13 cellular contexts compared by ENCODE assay signal in the genomic region with DNA sequence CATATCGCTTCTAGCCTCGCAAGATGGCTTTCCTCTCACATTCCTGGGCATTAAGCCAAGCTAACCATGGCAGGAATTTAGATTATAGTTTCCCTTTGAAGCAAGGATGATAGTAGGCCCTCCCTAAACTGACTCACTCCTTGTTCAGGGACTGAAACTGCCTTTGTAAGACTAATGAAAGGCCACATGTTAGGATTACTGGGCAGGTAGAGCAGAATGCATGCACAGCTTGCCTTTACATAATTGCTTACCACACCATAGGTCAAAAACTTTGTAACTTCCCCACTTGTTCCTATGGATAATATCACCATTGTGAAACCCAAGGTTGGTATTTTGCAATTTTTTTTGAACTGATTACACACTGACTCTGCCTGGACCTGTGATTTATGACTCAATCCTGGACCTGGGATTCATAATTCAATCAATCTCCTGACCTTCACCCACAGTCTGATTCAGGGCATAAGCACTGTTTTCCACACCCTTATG. TPM values are rescaled to one million over a fixed set of nuclear protein-coding genes. Genes with fewer than 3 reads are reported as not detected.
DNase-seq lines count a peak whose midpoint lies in the region; ATAC-seq, FAIRE-seq and TF ChIP-seq lines count a peak whose summit lies in the region.
"Had no signal": no experiment of that assay in that cellular context is flagged by ENCODE, and none has a peak within 500 bp of the region (broad histone marks: within the 10 kb centered on the region; RNA-seq: fewer than 3 reads in every experiment).

No MANE protein-coding gene starts in this region.

- H3K4me1 Mint-ChIP-seq in astrocyte (ENCODE audit: low read depth, unreplicated experiment) (peaks cover 4% of the 10 kb centered on the region), mesothelial cell of epicardium (peaks cover 5% of the 10 kb centered on the region)
- H3K4me1 Mint-ChIP-seq: natural killer cell had no signal

- H3K79me2 ChIP-seq in astrocyte (ENCODE audit: insufficient read depth, low read length) = no peaks in the 10 kb centered on the region

- no peak for ATAC-seq in HG03571 (IDR thresholded peaks at IDR 0.05; ENCODE audit: unreplicated experiment)
- ATAC-seq: CD8-positive, alpha-beta T cell; natural killer cell had no signal

- no peaks in the 10 kb centered on the region for H3K36me3 Mint-ChIP-seq in astrocyte (ENCODE audit: low read depth, unreplicated experiment)
- peaks cover 3% of the 10 kb centered on the region for H3K36me3 Mint-ChIP-seq in mesothelial cell of epicardium
- H3K36me3 Mint-ChIP-seq: CD8-positive, alpha-beta T cell had no signal

- H3K36me3 ChIP-seq in astrocyte (ENCODE audit: insufficient read depth, low read length) = no peaks in the 10 kb centered on the region
- H3K36me3 ChIP-seq: cardiac muscle cell had no signal

- H3K27ac Mint-ChIP-seq in astrocyte (ENCODE audit: unreplicated experiment) = peak overlapping the region; percentile 42
- peak overlapping the region; percentile 81 for H3K27ac Mint-ChIP-seq in mesothelial cell of epicardium
- H3K27ac Mint-ChIP-seq: CD8-positive, alpha-beta T cell; natural killer cell had no signal

- H3K4me3 Mint-ChIP-seq in astrocyte (ENCODE audit: unreplicated experiment) (no peak overlapping the region), mesothelial cell of epicardium (no peak overlapping the region)
- H3K4me3 Mint-ChIP-seq: CD8-positive, alpha-beta T cell; natural killer cell had no signal

- H3K4me3 ChIP-seq in astrocyte (ENCODE audit: insufficient read depth, low read depth, low read length) = no peak overlapping the region
- H3K4me3 ChIP-seq: cardiac muscle cell had no signal

- FAIRE-seq in astrocyte (lab: Jason Lieb, UNC) = no peak
- FAIRE-seq: small intestine had no signal

- no peak overlapping the region for H2AFZ ChIP-seq in astrocyte (ENCODE audit: low read depth, low read length)

- H3K27me3 ChIP-seq in astrocyte (ENCODE audit: insufficient read depth, low read length) = no peaks in the 10 kb centered on the region
- H3K27me3 ChIP-seq: cardiac muscle cell had no signal

- H3K27me3 Mint-ChIP-seq in astrocyte (ENCODE audit: low read depth, unreplicated experiment) (no peaks in the 10 kb centered on the region), mesothelial cell of epicardium (ENCODE audit: low read depth) (no peaks in the 10 kb centered on the region)

- H3K4me2 ChIP-seq in astrocyte (ENCODE audit: low read length) = no peak overlapping the region

- DNase-seq in HK-2 (ENCODE audit: unreplicated experiment) = peak; percentile 14
- peak; percentile 99 for DNase-seq in NCI-H226
- DNase-seq in astrocyte (ENCODE audit: low read depth) = peak; percentile 16
- DNase-seq in mesothelial cell of epicardium (ENCODE audit: low spot score in 2 of 2, unreplicated experiment in 2 of 2) = no peak
- DNase-seq in NCI-H1417 (lab: John Stamatoyannopoulos, UW) = no peak
- no peak for DNase-seq in GM19240 (ENCODE audit: insufficient read length, low spot score)
- DNase-seq: activated T-cell treated with anti-CD3 and anti-CD28 coated beads, Interleukin-2, amount 50 U/mL, for 48 hours; CD8-positive, alpha-beta T cell; H7; natural killer cell; small intestine had no signal

- H3K27ac ChIP-seq in astrocyte (ENCODE audit: low read depth, low read length) = no peak overlapping the region
- H3K27ac ChIP-seq: cardiac muscle cell had no signal

- no peaks in the 10 kb centered on the region for H4K20me1 ChIP-seq in astrocyte (ENCODE audit: insufficient read depth, low read length)

- no peaks in the 10 kb centered on the region for H3K4me1 ChIP-seq in astrocyte (ENCODE audit: insufficient read depth, low read length)

- no peak overlapping the region for H3K9ac ChIP-seq in astrocyte (ENCODE audit: low read length)

- no peak for TF ChIP-seq CTCF in astrocyte (IDR thresholded peaks at IDR 0.05; ENCODE audit: insufficient read depth, low read depth, low read length)
- TF ChIP-seq CTCF in mesothelial cell of epicardium (IDR thresholded peaks at IDR 0.05; ENCODE audit: unreplicated experiment) = no peak

- H3K9me3 Mint-ChIP-seq in astrocyte (ENCODE audit: unreplicated experiment) (no peaks in the 10 kb centered on the region), mesothelial cell of epicardium (peaks cover 7% of the 10 kb centered on the region)

- H3K9me3 ChIP-seq in astrocyte (ENCODE audit: insufficient read depth, low read depth, low read length) = no peaks in the 10 kb centered on the region

RNA-seq across cellular contexts. Expression of a gene that starts 41.0 kb away (rescaled TPM):
- total RNA-seq in astrocyte (not detected in 2 replicates), mesothelial cell of epicardium (not detected in 3 replicates)
- total RNA-seq: cardiac muscle cell; CD8-positive, alpha-beta T cell; H7; natural killer cell had no signal

Comparison
In these comparisons a context has a peak if more than half of its experiments do, and no peak if none do; other contexts are left out.
1. DNase-seq: peak in HK-2 (single experiment), NCI-H226 (single experiment) and astrocyte (single experiment); none in mesothelial cell of epicardium (0 of 2), NCI-H1417 (0 of 3) and GM19240 (single experiment).